Comparison of ENCODE assay signal across 8 cellular contexts in the genomic region with DNA sequence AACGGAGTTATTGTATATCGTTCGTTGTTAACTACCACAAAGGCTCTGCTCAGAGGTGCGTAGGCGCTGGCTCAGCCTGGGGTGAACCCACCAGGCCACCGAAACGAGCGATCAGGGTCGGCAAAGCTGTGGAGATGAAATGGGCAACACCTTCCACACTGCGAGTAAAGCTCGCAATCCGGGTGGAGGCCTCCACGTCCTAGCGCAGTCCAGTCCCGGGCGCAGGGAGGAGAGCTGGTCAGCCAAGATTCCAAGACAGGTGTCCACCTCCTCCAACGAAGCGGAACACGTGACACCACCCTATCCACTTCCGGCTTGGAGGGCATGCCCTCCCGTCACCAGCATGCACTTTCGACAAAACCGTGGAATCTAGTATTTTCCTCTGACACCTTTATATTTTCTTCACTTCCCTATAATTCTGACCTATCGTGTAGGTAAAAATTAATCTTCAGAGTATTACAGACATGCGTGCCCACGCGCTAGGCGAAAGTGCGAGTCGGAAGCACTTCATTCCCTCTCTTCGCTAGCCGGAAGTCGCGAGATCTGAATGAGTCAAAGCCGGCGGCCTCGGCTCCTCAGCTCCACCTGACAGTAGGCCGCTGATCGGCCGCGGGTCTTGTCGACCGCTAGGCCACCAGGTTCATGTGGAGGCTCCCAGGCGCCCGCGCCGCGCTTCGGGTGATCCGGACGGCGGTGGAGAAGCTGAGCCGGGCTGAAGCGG. TPM values are rescaled to one million over a fixed set of nuclear protein-coding genes. Genes with fewer than 3 reads are reported as not detected.
DNase-seq lines count a peak whose midpoint lies in the region; ATAC-seq, FAIRE-seq and TF ChIP-seq lines count a peak whose summit lies in the region.

A gene with protein sequence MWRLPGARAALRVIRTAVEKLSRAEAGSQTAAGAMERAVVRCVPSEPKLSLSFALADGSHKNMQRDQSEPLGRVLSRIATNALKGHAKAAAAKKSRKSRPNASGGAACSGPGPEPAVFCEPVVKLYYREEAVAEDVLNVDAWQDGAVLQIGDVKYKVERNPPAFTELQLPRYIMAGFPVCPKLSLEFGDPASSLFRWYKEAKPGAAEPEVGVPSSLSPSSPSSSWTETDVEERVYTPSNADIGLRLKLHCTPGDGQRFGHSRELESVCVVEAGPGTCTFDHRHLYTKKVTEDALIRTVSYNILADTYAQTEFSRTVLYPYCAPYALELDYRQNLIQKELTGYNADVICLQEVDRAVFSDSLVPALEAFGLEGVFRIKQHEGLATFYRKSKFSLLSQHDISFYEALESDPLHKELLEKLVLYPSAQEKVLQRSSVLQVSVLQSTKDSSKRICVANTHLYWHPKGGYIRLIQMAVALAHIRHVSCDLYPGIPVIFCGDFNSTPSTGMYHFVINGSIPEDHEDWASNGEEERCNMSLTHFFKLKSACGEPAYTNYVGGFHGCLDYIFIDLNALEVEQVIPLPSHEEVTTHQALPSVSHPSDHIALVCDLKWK (plus strand): TSS at position 537 of the 721 bp plus-strand sequence. CDS start 106 bp downstream, at position 643.

- no peaks in the 10 kb centered on the region for H3K9me3 ChIP-seq in keratinocyte (ENCODE audit: control insufficient read depth, low read depth, low read length)

- peak within 1 kb of the TSS; percentile 92 for H3K9ac ChIP-seq in keratinocyte (ENCODE audit: control insufficient read depth, extremely low read depth, insufficient read depth, low read length)

- TF ChIP-seq POLR2A in GM18951 (IDR thresholded peaks at IDR 0.05; ENCODE audit: extremely low read depth, insufficient read depth, insufficient read length), result peak; percentile 91

- H3K36me3 ChIP-seq in keratinocyte (ENCODE audit: control insufficient read depth in 2 of 2, extremely low read depth in 1 of 2, insufficient read depth in 2 of 2, low read length in 2 of 2), result peaks cover 2 to 6% of the 10 kb centered on the region in 2 experiments

- FAIRE-seq in keratinocyte (lab: Jason Lieb, UNC), result peak; percentile 79

- dilution Hi-C loops in keratinocyte (cut with MboI; ENCODE audit: extremely low pct_ligation_motif_present, low sequenced_read_pairs), result no loop called here

- peak within 1 kb of the TSS; percentile 99 for H3K27ac ChIP-seq in keratinocyte (ENCODE audit: control insufficient read depth, insufficient read depth, low read length)

- in situ Hi-C loops in GM18951 (cut with MboI; ENCODE audit: low sequenced_read_pairs, unreplicated experiment), result no loop called here

- H3K4me1 ChIP-seq in keratinocyte (ENCODE audit: control insufficient read depth, extremely low read depth, insufficient read depth, low read length), result peaks cover 5% of the 10 kb centered on the region

- no peaks in the 10 kb centered on the region for H3K9me3 Mint-ChIP-seq in central memory CD8-positive, alpha-beta T cell

- H3K79me2 ChIP-seq in keratinocyte (ENCODE audit: control insufficient read depth, insufficient read depth, low read length), result peaks cover 42% of the 10 kb centered on the region

- H3K9me1 ChIP-seq in keratinocyte (ENCODE audit: control insufficient read depth, extremely low read depth, insufficient read depth, low read length), result no peaks in the 10 kb centered on the region

- peak within 1 kb of the TSS; percentile 71 for H3K4me2 ChIP-seq in keratinocyte (ENCODE audit: control insufficient read depth, extremely low read depth, insufficient read depth, low read depth, low read length)

- no peaks in the 10 kb centered on the region for H3K27me3 ChIP-seq in keratinocyte (ENCODE audit: control insufficient read depth, extremely low read depth, insufficient read depth, low read length)

- peak within 1 kb of the TSS; percentile 75 to 79 (median 75) for H3K4me3 ChIP-seq in keratinocyte (ENCODE audit: control insufficient read depth in 2 of 3, extremely low read depth in 1 of 3, insufficient read depth in 2 of 3, low read depth in 1 of 3, low read length in 3 of 3)

- H3K27ac Mint-ChIP-seq in central memory CD8-positive, alpha-beta T cell (ENCODE audit: low read depth), result peak within 1 kb of the TSS; percentile 97

- H3K27me3 Mint-ChIP-seq in central memory CD8-positive, alpha-beta T cell, result no peaks in the 10 kb centered on the region

- DNase-seq in AG09319 (ENCODE audit: extremely low read depth, low read depth) (peak; percentile 65), NCI-H446 treated with DMSO at 0.1 percent for 48 hours (lab: John Stamatoyannopoulos, UW) (peak; percentile 59), keratinocyte (ENCODE audit: low read depth, low spot score) (peak; percentile 35)
- peak; percentile 73 to 76 for DNase-seq in central memory CD8-positive, alpha-beta T cell (ENCODE audit: low spot score in 2 of 2)
- peak; percentile 76 to 83 (median 78) for DNase-seq in stimulated activated CD4-positive, alpha-beta T cell treated with anti-CD3 and anti-CD28 coated beads, Interleukin-12 subunit alpha, Interleukin-12 subunit beta, amount 100 ng/mL, for 48 hours (ENCODE audit: low read depth in 2 of 3, low spot score in 1 of 3)

- H2AFZ ChIP-seq in keratinocyte (ENCODE audit: control insufficient read depth, low read length), result peak within 1 kb of the TSS; percentile 99

- H3K4me3 Mint-ChIP-seq in central memory CD8-positive, alpha-beta T cell, result peak within 1 kb of the TSS; percentile 80

- H3K4me1 Mint-ChIP-seq in central memory CD8-positive, alpha-beta T cell, result peaks cover 33% of the 10 kb centered on the region

- peak; percentile 87 for ATAC-seq in HG03175 (IDR thresholded peaks at IDR 0.05; ENCODE audit: unreplicated experiment)
- ATAC-seq in activated CD4-positive, CD25-positive, alpha-beta regulatory T cell treated with anti-CD3 and anti-CD28 coated beads, Interleukin-2, amount 50 U/mL, for 24 hours, result peak; percentile 82 to 87
- peak; percentile 71 for ATAC-seq in central memory CD8-positive, alpha-beta T cell (replicated peaks; ENCODE audit: extremely low read depth, poor library complexity, severe bottlenecking)

- TF ChIP-seq CTCF in AG09319 (IDR thresholded peaks at IDR 0.05; ENCODE audit: low read depth, low read length), result no peak
- no peak for TF ChIP-seq CTCF in keratinocyte (optimal IDR thresholded peaks at IDR 0.05 in 1 of 3, IDR thresholded peaks at IDR 0.05 in 1 of 3, conservative IDR thresholded peaks at IDR 0.05 in 1 of 3; ENCODE audit: extremely low read depth in 1 of 3, insufficient read depth in 2 of 3, low read length in 3 of 3)

- H3K36me3 Mint-ChIP-seq in central memory CD8-positive, alpha-beta T cell (ENCODE audit: insufficient read depth), result peaks cover 35% of the 10 kb centered on the region

- no peaks in the 10 kb centered on the region for H4K20me1 ChIP-seq in keratinocyte (ENCODE audit: control insufficient read depth, extremely low read depth, insufficient read depth, low read length)

RNA-seq across cellular contexts. Expression of the gene that starts here (rescaled TPM):
- 14.9 to 15.5 TPM (median 15.2 TPM) in 3 replicates for polyA plus RNA-seq in keratinocyte
- 3.7 TPM for polyA plus RNA-seq in keratinocyte (2011; ENCODE audit: low read depth)
- polyA plus RNA-seq in keratinocyte (2011; cell fraction: cytosol; rRNA removed), result 10.9 and 11.7 TPM in 2 replicates
- polyA plus RNA-seq in keratinocyte (2011; cell fraction: nucleus; rRNA removed), result 14.8 and 16.8 TPM in 2 replicates
- 10.0 and 14.9 TPM in 2 replicates for polyA plus RNA-seq in keratinocyte (2012; ENCODE audit: low replicate concordance)
- polyA minus RNA-seq in keratinocyte, result 34.3 to 42.3 TPM (median 36.5 TPM) in 3 replicates
- 23.4 TPM for polyA minus RNA-seq in keratinocyte (2011; cell fraction: cytosol; rRNA and poly(A)+ RNA removed)
- 21.7 and 29.1 TPM in 2 replicates for polyA minus RNA-seq in keratinocyte (2011; cell fraction: nucleus; rRNA and poly(A)+ RNA removed)

Comparison
In these comparisons a context has a peak if more than half of its experiments do, and no peak if none do; other contexts are left out.
1. Peak in every context shown above with its lines: DNase-seq, ATAC-seq, H3K4me3 ChIP-seq and H3K27ac ChIP-seq.